In genomic region chr22:49657275-49657973, GRCh38 we compare ENCODE assay signal across 8 cellular contexts.
DNase-seq lines count a peak whose midpoint lies in the region; ATAC-seq, FAIRE-seq and TF ChIP-seq lines count a peak whose summit lies in the region.

No MANE protein-coding gene starts in this region.

- peak; percentile 59 for DNase-seq in activated CD4-positive, alpha-beta T cell treated with anti-CD3 and anti-CD28 coated beads for 1 hour
- peak; percentile 42 to 49 (median 46) for DNase-seq in effector memory CD8-positive, alpha-beta T cell
- DNase-seq in spleen (peak; percentile 93), H54 (ENCODE audit: insufficient read length, low spot score) (no peak)

- H3K4me1 Mint-ChIP-seq in effector memory CD8-positive, alpha-beta T cell (ENCODE audit: low read depth in 2 of 2) = peaks cover 14 to 21% of the 10 kb centered on the region in 2 donors

- H3K36me3 Mint-ChIP-seq in effector memory CD8-positive, alpha-beta T cell (ENCODE audit: insufficient read depth) = peaks cover 5% of the 10 kb centered on the region

- H3K9me3 ChIP-seq in spleen = no peaks in the 10 kb centered on the region

- TF ChIP-seq POLR2A in spleen (IDR thresholded peaks at IDR 0.05) = no peak
- TF ChIP-seq POLR2A in H54 (IDR thresholded peaks at IDR 0.05; ENCODE audit: low read depth, low read length) = no peak

- peaks cover 0 to 27% (median 0%) of the 10 kb centered on the region in 6 donors for H3K36me3 ChIP-seq in spleen

- no peaks in the 10 kb centered on the region for H3K27me3 Mint-ChIP-seq in effector memory CD8-positive, alpha-beta T cell

- peak in 1 of 11 experiments; percentile 11 for TF ChIP-seq CTCF in spleen (IDR thresholded peaks at IDR 0.05 in 8 of 11, conservative IDR thresholded peaks at IDR 0.05 in 3 of 11)

- no peaks in the 10 kb centered on the region for H3K27me3 ChIP-seq in spleen (replicated peaks in 1 of 7)

- H3K4me3 Mint-ChIP-seq in effector memory CD8-positive, alpha-beta T cell = peak overlapping the region; percentile 90 to 93

- no peaks in the 10 kb centered on the region for H3K9me3 Mint-ChIP-seq in effector memory CD8-positive, alpha-beta T cell

- FAIRE-seq in H54 (lab: Jason Lieb, UNC) = no peak

- peak overlapping the region; percentile 82 to 84 for H3K27ac Mint-ChIP-seq in effector memory CD8-positive, alpha-beta T cell

- peak; percentile 58 for ATAC-seq in GM18498 (IDR thresholded peaks at IDR 0.05; ENCODE audit: unreplicated experiment)
- peak; percentile 64 for ATAC-seq in HG03460 (IDR thresholded peaks at IDR 0.05; ENCODE audit: unreplicated experiment)
- peak; percentile 88 for ATAC-seq in effector memory CD8-positive, alpha-beta T cell (replicated peaks)
- ATAC-seq in HG03039 (IDR thresholded peaks at IDR 0.05; ENCODE audit: unreplicated experiment) = no peak
- ATAC-seq in GM19467 (IDR thresholded peaks at IDR 0.05; ENCODE audit: unreplicated experiment) = no peak

- peak overlapping the region; percentile 66 to 89 (median 84) for H3K27ac ChIP-seq in spleen

- 13 to 25% (median 20%) methylated on average over 23 to 24 of the region's 24 CpGs for WGBS in spleen, 5 donors

- peak overlapping the region; percentile 77 to 98 (median 95) for H3K4me3 ChIP-seq in spleen

- intact Hi-C loops in spleen (cut with DNase I; ENCODE audit: low total_unique reads) = no loop called here

- peaks cover 15 to 78% (median 47%) of the 10 kb centered on the region in 6 donors for H3K4me1 ChIP-seq in spleen

Comparison
In these comparisons a context has a peak if more than half of its experiments do, and no peak if none do; other contexts are left out.
1. ATAC-seq: peak in GM18498 (single experiment), HG03460 (single experiment) and effector memory CD8-positive, alpha-beta T cell (single experiment); none in HG03039 (single experiment) and GM19467 (single experiment).